In genomic region chr10:28973309-28973972, GRCh38 we compare ENCODE assay signal across 3 cellular contexts.
TF ChIP-seq lines count a peak whose summit lies in the region.

No MANE protein-coding gene starts in this region.

TF ChIP-seq in HEK293, 187 proteins besides CTCF, POLR2A, EP300 and RAD21:
- TF ChIP-seq, protein P1, sequence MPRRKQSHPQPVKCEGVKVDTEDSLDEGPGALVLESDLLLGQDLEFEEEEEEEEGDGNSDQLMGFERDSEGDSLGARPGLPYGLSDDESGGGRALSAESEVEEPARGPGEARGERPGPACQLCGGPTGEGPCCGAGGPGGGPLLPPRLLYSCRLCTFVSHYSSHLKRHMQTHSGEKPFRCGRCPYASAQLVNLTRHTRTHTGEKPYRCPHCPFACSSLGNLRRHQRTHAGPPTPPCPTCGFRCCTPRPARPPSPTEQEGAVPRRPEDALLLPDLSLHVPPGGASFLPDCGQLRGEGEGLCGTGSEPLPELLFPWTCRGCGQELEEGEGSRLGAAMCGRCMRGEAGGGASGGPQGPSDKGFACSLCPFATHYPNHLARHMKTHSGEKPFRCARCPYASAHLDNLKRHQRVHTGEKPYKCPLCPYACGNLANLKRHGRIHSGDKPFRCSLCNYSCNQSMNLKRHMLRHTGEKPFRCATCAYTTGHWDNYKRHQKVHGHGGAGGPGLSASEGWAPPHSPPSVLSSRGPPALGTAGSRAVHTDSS (tag by site-specific recombination; IDR thresholded peaks at IDR 0.05) = 0 out of 2 replicates have a peak, but pooled peaks have one; percentile 18
- no peak for TF ChIP-seq EGR2 (tag by site-specific recombination; IDR thresholded peaks at IDR 0.05; ENCODE audit: low read depth)
- no peak for TF ChIP-seq MEIS1 (CRISPR knock-in tag; IDR thresholded peaks at IDR 0.05; ENCODE audit: borderline replicate concordance)

TF ChIP-seq in H1, 55 proteins besides CTCF, POLR2A, EP300 and RAD21 (continued from another document):
- TF ChIP-seq EZH2 (IDR thresholded peaks at IDR 0.05; ENCODE audit: low read depth, low read length, severe bottlenecking) (no peak), SP2 (IDR thresholded peaks at IDR 0.05; ENCODE audit: low read length) (no peak), RNF2 (IDR thresholded peaks at IDR 0.05; ENCODE audit: borderline replicate concordance, low read depth, low read length, missing control alignments, poor library complexity, severe bottlenecking) (no peak), TEAD4 (IDR thresholded peaks at IDR 0.05; ENCODE audit: low read depth, low read length) (no peak), KDM5A (IDR thresholded peaks at IDR 0.05; ENCODE audit: low read length) (no peak), CEBPB (IDR thresholded peaks at IDR 0.05; ENCODE audit: low read depth, low read length) (no peak), CTBP2 (IDR thresholded peaks at IDR 0.05; ENCODE audit: borderline replicate concordance, insufficient read depth, insufficient read length, low read length) (no peak), HDAC6 (IDR thresholded peaks at IDR 0.05; ENCODE audit: low read depth, low read length) (no peak), CHD1 (IDR thresholded peaks at IDR 0.05; ENCODE audit: low read depth, low read length) (no peak), SIRT6 (IDR thresholded peaks at IDR 0.05; ENCODE audit: low read length) (no peak), SUZ12 (IDR thresholded peaks at IDR 0.05; ENCODE audit: low read length) (no peak), HDAC2 (IDR thresholded peaks at IDR 0.05; ENCODE audit: borderline replicate concordance in 1 of 2, low read depth in 2 of 2, low read length in 2 of 2) (no peak), SIX5 (IDR thresholded peaks at IDR 0.05; ENCODE audit: low read depth, low read length) (no peak)
- TF ChIP-seq, protein P2, sequence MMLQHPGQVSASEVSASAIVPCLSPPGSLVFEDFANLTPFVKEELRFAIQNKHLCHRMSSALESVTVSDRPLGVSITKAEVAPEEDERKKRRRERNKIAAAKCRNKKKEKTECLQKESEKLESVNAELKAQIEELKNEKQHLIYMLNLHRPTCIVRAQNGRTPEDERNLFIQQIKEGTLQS (IDR thresholded peaks at IDR 0.05; ENCODE audit: insufficient read depth, low read depth, low read length) = no peak
- TF ChIP-seq, protein P3, sequence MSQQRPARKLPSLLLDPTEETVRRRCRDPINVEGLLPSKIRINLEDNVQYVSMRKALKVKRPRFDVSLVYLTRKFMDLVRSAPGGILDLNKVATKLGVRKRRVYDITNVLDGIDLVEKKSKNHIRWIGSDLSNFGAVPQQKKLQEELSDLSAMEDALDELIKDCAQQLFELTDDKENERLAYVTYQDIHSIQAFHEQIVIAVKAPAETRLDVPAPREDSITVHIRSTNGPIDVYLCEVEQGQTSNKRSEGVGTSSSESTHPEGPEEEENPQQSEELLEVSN (IDR thresholded peaks at IDR 0.05) = no peak

TF ChIP-seq in SK-N-SH treated with all-trans-retinoic acid at 6 μM for 48 hours, 23 proteins besides CTCF, POLR2A, EP300 and RAD21:
- TF ChIP-seq, protein P4, sequence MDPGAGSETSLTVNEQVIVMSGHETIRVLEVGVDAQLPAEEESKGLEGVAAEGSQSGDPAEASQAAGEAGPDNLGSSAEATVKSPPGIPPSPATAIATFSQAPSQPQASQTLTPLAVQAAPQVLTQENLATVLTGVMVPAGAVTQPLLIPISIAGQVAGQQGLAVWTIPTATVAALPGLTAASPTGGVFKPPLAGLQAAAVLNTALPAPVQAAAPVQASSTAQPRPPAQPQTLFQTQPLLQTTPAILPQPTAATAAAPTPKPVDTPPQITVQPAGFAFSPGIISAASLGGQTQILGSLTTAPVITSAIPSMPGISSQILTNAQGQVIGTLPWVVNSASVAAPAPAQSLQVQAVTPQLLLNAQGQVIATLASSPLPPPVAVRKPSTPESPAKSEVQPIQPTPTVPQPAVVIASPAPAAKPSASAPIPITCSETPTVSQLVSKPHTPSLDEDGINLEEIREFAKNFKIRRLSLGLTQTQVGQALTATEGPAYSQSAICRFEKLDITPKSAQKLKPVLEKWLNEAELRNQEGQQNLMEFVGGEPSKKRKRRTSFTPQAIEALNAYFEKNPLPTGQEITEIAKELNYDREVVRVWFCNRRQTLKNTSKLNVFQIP (CRISPR knock-in tag; IDR thresholded peaks at IDR 0.05; ENCODE audit: borderline replicate concordance, low read depth) = no peak
- TF ChIP-seq TSHZ2 (CRISPR knock-in tag; IDR thresholded peaks at IDR 0.05) = no peak
